Comparison of ENCODE assay signal across 1 cellular context in the genomic region with DNA sequence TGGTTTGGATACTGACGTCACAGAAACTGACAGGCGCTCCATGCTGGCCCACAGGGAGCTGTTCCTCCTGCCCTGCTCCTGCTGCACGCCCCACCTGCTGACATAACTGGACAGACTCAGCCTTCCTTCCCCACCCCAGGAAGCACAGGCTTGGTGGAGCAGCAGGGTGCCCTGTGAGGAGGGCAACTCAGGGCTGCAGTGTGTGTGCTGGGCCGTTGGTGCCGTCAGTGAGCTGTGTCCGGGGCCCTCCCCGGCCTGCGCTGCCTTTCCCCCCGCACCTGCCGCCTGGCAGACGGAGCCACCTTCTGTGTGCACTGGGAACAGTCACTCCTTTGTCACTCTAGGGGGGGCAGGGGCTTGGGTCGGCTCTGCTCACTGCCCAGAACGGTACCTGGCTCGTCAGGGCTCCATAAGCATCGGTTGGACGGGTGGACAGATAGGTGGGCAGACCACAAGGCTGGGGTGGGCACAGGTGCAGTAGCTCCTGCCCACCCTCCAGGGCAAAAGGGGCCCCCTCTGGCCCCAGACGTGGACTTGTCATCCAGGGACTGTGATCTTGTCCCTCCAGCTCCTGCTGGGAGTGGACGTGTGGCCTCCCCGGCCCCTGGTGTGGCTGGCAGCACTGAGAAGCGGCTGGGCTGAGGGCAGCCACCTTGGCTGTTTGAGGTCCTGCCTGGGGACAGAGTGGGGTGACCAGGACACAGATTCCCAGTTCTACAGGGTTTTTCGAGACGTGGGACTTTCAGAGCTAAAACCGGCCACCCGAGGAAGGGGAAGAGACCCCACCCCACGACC.
TF ChIP-seq lines count a peak whose summit lies in the region.

No MANE protein-coding gene starts in this region.

TF ChIP-seq in IMR-90, 13 proteins besides CTCF, POLR2A, EP300 and RAD21:
- TF ChIP-seq FOS (IDR thresholded peaks at IDR 0.05; ENCODE audit: low read depth, low read length) (no peak), BHLHE40 (IDR thresholded peaks at IDR 0.05; ENCODE audit: low read depth, low read length) (no peak), NFE2L2 (IDR thresholded peaks at IDR 0.05; ENCODE audit: low read depth, low read length) (no peak), MAZ (IDR thresholded peaks at IDR 0.05; ENCODE audit: borderline replicate concordance, low read depth, low read length) (no peak), RFX5 (IDR thresholded peaks at IDR 0.05; ENCODE audit: low read depth, low read length) (no peak), RCOR1 (IDR thresholded peaks at IDR 0.05; ENCODE audit: insufficient replicate concordance, low read length) (no peak), SMC3 (IDR thresholded peaks at IDR 0.05; ENCODE audit: low read depth, low read length) (no peak), CHD1 (IDR thresholded peaks at IDR 0.05; ENCODE audit: low read depth, low read length) (no peak), MXI1 (IDR thresholded peaks at IDR 0.05; ENCODE audit: borderline replicate concordance, low read depth, low read length) (no peak), CEBPB (IDR thresholded peaks at IDR 0.05; ENCODE audit: low read depth, low read length) (no peak), MAFK (IDR thresholded peaks at IDR 0.05; ENCODE audit: low read depth, low read length) (no peak)
- TF ChIP-seq, protein P1, sequence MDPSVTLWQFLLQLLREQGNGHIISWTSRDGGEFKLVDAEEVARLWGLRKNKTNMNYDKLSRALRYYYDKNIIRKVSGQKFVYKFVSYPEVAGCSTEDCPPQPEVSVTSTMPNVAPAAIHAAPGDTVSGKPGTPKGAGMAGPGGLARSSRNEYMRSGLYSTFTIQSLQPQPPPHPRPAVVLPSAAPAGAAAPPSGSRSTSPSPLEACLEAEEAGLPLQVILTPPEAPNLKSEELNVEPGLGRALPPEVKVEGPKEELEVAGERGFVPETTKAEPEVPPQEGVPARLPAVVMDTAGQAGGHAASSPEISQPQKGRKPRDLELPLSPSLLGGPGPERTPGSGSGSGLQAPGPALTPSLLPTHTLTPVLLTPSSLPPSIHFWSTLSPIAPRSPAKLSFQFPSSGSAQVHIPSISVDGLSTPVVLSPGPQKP (IDR thresholded peaks at IDR 0.05; ENCODE audit: borderline replicate concordance, low read depth, low read length): no peak
- TF ChIP-seq, protein P2, sequence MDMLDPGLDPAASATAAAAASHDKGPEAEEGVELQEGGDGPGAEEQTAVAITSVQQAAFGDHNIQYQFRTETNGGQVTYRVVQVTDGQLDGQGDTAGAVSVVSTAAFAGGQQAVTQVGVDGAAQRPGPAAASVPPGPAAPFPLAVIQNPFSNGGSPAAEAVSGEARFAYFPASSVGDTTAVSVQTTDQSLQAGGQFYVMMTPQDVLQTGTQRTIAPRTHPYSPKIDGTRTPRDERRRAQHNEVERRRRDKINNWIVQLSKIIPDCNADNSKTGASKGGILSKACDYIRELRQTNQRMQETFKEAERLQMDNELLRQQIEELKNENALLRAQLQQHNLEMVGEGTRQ (IDR thresholded peaks at IDR 0.05; ENCODE audit: low read depth, low read length): no peak
